24 cellular contexts compared by ENCODE assay signal in the genomic region with DNA sequence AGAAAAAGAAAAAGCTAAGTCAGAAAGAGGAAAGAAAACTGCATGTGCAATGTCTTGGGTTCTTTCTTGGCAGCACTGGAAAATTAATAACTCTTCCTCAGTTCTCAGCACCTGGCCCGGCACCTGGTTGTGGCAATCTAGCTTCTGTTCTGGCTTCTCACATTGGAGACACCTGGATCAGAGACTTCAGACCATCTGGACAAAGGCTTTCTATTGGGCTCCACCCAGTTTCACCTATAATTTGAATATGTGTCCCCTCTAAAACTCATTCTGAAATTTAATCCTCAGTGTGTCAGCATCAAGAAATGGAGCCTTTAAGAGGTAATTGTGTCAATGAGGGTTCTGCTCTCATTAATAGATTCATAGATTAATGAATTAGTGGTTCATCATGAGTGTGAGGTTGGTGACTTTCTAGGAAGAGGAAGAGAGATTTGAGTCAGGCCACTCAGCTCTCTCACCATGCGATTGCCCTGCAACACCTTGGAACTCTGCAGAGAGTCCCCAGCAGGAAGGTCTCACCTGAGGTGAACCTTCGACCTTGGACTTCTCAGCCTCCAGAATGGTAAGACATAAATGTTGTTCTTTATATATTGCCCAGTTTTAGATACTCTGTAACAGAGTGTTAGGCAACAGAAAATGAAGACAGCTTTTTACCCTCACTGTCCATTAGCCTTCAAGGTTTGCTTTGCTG.
"Had no signal": no experiment of that assay in that cellular context is flagged by ENCODE, and none has a peak within 500 bp of the region (broad histone marks: within the 10 kb centered on the region; RNA-seq: fewer than 3 reads in every experiment).

No MANE protein-coding gene starts in this region.

- H3K27ac ChIP-seq: brain microvascular endothelial cell, coronary artery, sigmoid colon, testis had no signal

- H3K36me3 Mint-ChIP-seq: activated naive CD4-positive, alpha-beta T cell treated with anti-CD3 and anti-CD28 coated beads, Interleukin-2, amount 10 ng/mL, durations not matched to agents 7 days and 5 days; stimulated activated memory B cell treated with anti-CD40 and anti-IgM and Interleukin-4, amounts not matched to agents 10 μg/mL and 1 μg/mL and 100 μg/mL, for 72 hours; type B pancreatic cell had no signal

- H3K4me1 Mint-ChIP-seq: activated CD4-positive, alpha-beta T cell treated with anti-CD3 and anti-CD28 coated beads, Interleukin-2, amount 10 ng/mL, durations not matched to agents 24 days and 14 days; activated naive CD4-positive, alpha-beta T cell treated with anti-CD3 and anti-CD28 coated beads, Interleukin-2, amount 10 ng/mL, durations not matched to agents 7 days and 5 days; stimulated activated memory B cell treated with anti-CD40 and anti-IgM and Interleukin-4, amounts not matched to agents 10 μg/mL and 1 μg/mL and 100 μg/mL, for 72 hours had no signal

- ATAC-seq: activated CD8-positive, alpha-beta T cell treated with anti-CD3 and anti-CD28 coated beads, Interleukin-2, amount 10 ng/mL, durations not matched to agents 7 days and 5 days; activated T-cell treated with anti-CD3 and anti-CD28 coated beads, Interleukin-2, amount 50 U/mL, for 4 hours; left lobe of liver; stimulated activated memory B cell treated with anti-CD40 and anti-IgM and Interleukin-4, amounts not matched to agents 10 μg/mL and 1 μg/mL and 100 μg/mL, for 72 hours had no signal

- H3K27me3 Mint-ChIP-seq: activated CD4-positive, alpha-beta T cell treated with anti-CD3 and anti-CD28 coated beads, Interleukin-2, amount 10 ng/mL, durations not matched to agents 24 days and 14 days; stimulated activated memory B cell treated with anti-CD40 and anti-IgM and Interleukin-4, amounts not matched to agents 10 μg/mL and 1 μg/mL and 100 μg/mL, for 72 hours had no signal

- H3K4me3 Mint-ChIP-seq: activated CD4-positive, alpha-beta T cell treated with anti-CD3 and anti-CD28 coated beads, Interleukin-2, amount 10 ng/mL, durations not matched to agents 24 days and 14 days; activated CD8-positive, alpha-beta T cell treated with anti-CD3 and anti-CD28 coated beads, Interleukin-2, amount 10 ng/mL, durations not matched to agents 7 days and 5 days; activated naive CD4-positive, alpha-beta T cell treated with anti-CD3 and anti-CD28 coated beads, Interleukin-2, amount 10 ng/mL, durations not matched to agents 7 days and 5 days; activated T-cell treated with anti-CD3 and anti-CD28 coated beads, Interleukin-2, amount 50 U/mL, for 4 hours; nephron; stimulated activated memory B cell treated with anti-CD40 and anti-IgM and Interleukin-4, amounts not matched to agents 10 μg/mL and 1 μg/mL and 100 μg/mL, for 72 hours; type B pancreatic cell had no signal

- H3K27me3 ChIP-seq: brain microvascular endothelial cell, sigmoid colon, testis had no signal

- H3K9me3 Mint-ChIP-seq: activated CD4-positive, alpha-beta T cell treated with anti-CD3 and anti-CD28 coated beads, Interleukin-2, amount 10 ng/mL, durations not matched to agents 24 days and 14 days; activated naive CD4-positive, alpha-beta T cell treated with anti-CD3 and anti-CD28 coated beads, Interleukin-2, amount 10 ng/mL, durations not matched to agents 7 days and 5 days; activated T-cell treated with anti-CD3 and anti-CD28 coated beads, Interleukin-2, amount 50 U/mL, for 4 hours; nephron had no signal

- H3K4me1 ChIP-seq: sigmoid colon, testis had no signal

- H3K9me3 ChIP-seq: sigmoid colon, testis had no signal

- H3K4me3 ChIP-seq: coronary artery, lung, sigmoid colon, testis had no signal

- DNase-seq: activated CD4-positive, alpha-beta T cell treated with anti-CD3 and anti-CD28 coated beads, Interleukin-2, amount 10 ng/mL, durations not matched to agents 24 days and 14 days; activated CD4-positive, CD25-positive, alpha-beta regulatory T cell; activated CD8-positive, alpha-beta memory T cell treated with anti-CD3 and anti-CD28 coated beads, Interleukin-2, amount 50 U/mL, for 4 hours; activated CD8-positive, alpha-beta T cell treated with anti-CD3 and anti-CD28 coated beads, Interleukin-2, amount 10 ng/mL, durations not matched to agents 7 days and 5 days; activated naive CD4-positive, alpha-beta T cell treated with anti-CD3 and anti-CD28 coated beads, Interleukin-2, amount 10 ng/mL, durations not matched to agents 7 days and 5 days; activated T-cell treated with anti-CD3 and anti-CD28 coated beads, Interleukin-2, amount 50 U/mL, for 4 hours; aorta; brain microvascular endothelial cell; central memory CD4-positive, alpha-beta T cell; erythroblast; glutamatergic neuron; hypothalamus; midbrain; posterior cingulate gyrus; sigmoid colon; stimulated activated CD4-positive, alpha-beta T cell treated with anti-CD3 and anti-CD28 coated beads, Interleukin-4, amount 100 ng/mL, for 4 hours; T-helper 9 cell; testis had no signal

- H3K27ac Mint-ChIP-seq: activated CD4-positive, alpha-beta T cell treated with anti-CD3 and anti-CD28 coated beads, Interleukin-2, amount 10 ng/mL, durations not matched to agents 24 days and 14 days; activated CD8-positive, alpha-beta T cell treated with anti-CD3 and anti-CD28 coated beads, Interleukin-2, amount 10 ng/mL, durations not matched to agents 7 days and 5 days; activated naive CD4-positive, alpha-beta T cell treated with anti-CD3 and anti-CD28 coated beads, Interleukin-2, amount 10 ng/mL, durations not matched to agents 7 days and 5 days; nephron; stimulated activated memory B cell treated with anti-CD40 and anti-IgM and Interleukin-4, amounts not matched to agents 10 μg/mL and 1 μg/mL and 100 μg/mL, for 72 hours; type B pancreatic cell had no signal

- H3K36me3 ChIP-seq: brain microvascular endothelial cell, sigmoid colon had no signal
